Comparison of ENCODE assay signal across 8 cellular contexts in the genomic region with DNA sequence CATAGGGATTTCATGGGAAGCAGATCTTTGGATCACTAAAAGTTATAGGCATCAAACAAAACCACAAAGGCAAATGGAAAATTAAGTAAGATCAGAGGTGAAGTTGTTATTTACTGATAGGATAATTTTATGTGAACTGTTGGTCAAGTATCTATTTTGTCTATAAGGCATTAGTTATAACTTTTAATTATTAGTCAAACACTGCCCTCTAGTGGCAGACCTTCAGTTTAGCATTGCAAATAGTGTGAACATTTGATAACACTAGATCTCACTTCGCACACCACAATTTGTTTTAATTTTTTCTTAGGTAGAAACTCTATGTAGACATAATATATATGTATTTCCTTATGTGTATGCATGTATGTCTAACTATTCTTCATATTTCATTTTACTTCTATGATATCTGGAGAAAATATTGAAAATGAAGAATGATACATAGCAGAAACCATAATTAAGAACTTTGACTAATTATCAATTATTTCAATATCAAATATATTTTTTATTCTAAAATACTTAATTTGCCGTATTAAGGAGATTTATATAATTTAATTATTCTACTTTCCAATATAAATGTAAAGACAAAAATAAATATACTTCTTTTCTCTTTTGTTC.
DNase-seq lines count a peak whose midpoint lies in the region; ATAC-seq, FAIRE-seq and TF ChIP-seq lines count a peak whose summit lies in the region.

No MANE protein-coding gene starts in this region.

- H2AFZ ChIP-seq in Karpas-422 (ENCODE audit: low read length) (no peak overlapping the region), fibroblast of lung (ENCODE audit: low read length) (no peak overlapping the region)

- no peak overlapping the region for H3K27ac ChIP-seq in Karpas-422 (ENCODE audit: low read length)
- H3K27ac ChIP-seq in fibroblast of lung (ENCODE audit: insufficient read depth, low read length): no peak overlapping the region

- ATAC-seq in GM21825 (IDR thresholded peaks at IDR 0.05; ENCODE audit: unreplicated experiment) (peak; percentile 84), T-helper 17 cell (no peak)

- no peak overlapping the region for H3K27ac Mint-ChIP-seq in T-helper 17 cell

- TF ChIP-seq CTCF in fibroblast of lung (conservative IDR thresholded peaks at IDR 0.05 in 1 of 2, IDR thresholded peaks at IDR 0.05 in 1 of 2; ENCODE audit: low read depth in 1 of 2, low read length in 2 of 2): peak; percentile 52 to 63

- H3K27me3 Mint-ChIP-seq in T-helper 17 cell: no peaks in the 10 kb centered on the region

- H3K4me2 ChIP-seq in Karpas-422 (ENCODE audit: low read depth, low read length, poor library complexity, severe bottlenecking) (no peak overlapping the region), fibroblast of lung (ENCODE audit: extremely low read depth, insufficient read depth, low read length) (no peak overlapping the region)

- H3K4me1 ChIP-seq in Karpas-422 (ENCODE audit: low read length) (no peaks in the 10 kb centered on the region), fibroblast of lung (ENCODE audit: control insufficient read depth, extremely low read depth, insufficient read depth, low read length) (no peaks in the 10 kb centered on the region)

- no peak overlapping the region for H3K4me3 Mint-ChIP-seq in T-helper 17 cell

- no peaks in the 10 kb centered on the region for H3K9me2 ChIP-seq in Karpas-422 (replicated peaks; ENCODE audit: insufficient read depth, low read length)

- H3K4me3 ChIP-seq in Karpas-422 (ENCODE audit: low read length): no peak overlapping the region
- no peak overlapping the region for H3K4me3 ChIP-seq in fibroblast of lung (replicated peaks in 1 of 4; ENCODE audit: control extremely low read depth in 1 of 4, insufficient read depth in 1 of 4, low read depth in 3 of 4, low read length in 4 of 4)

- H3K9me3 ChIP-seq in Karpas-422 (ENCODE audit: low read length) (no peaks in the 10 kb centered on the region), fibroblast of lung (ENCODE audit: control insufficient read depth, insufficient read depth, low read depth, low read length) (no peaks in the 10 kb centered on the region), T-helper 17 cell (ENCODE audit: control insufficient read depth, low read length, poor library complexity, severe bottlenecking) (no peaks in the 10 kb centered on the region)

- no peaks in the 10 kb centered on the region for H3K36me3 Mint-ChIP-seq in T-helper 17 cell (ENCODE audit: low read depth)

- H3K27me3 ChIP-seq in Karpas-422 (ENCODE audit: low read length) (no peaks in the 10 kb centered on the region), fibroblast of lung (ENCODE audit: control insufficient read depth, insufficient read depth, low read length) (no peaks in the 10 kb centered on the region)

- H3K9ac ChIP-seq in Karpas-422 (ENCODE audit: low read length): no peak overlapping the region
- no peak overlapping the region for H3K9ac ChIP-seq in fibroblast of lung (ENCODE audit: insufficient read depth, low read length)

- peak; percentile 84 for DNase-seq in Karpas-422
- peak; percentile 0 to 17 for DNase-seq in SHP77 (lab: John Stamatoyannopoulos, UW)
- peak; percentile 17 to 55 for DNase-seq in fibroblast of lung (ENCODE audit: low read depth in 2 of 2)
- peak; percentile 40 for DNase-seq in putamen (ENCODE audit: low spot score)
- no peak for DNase-seq in T-helper 17 cell

- H3K36me3 ChIP-seq in Karpas-422 (ENCODE audit: insufficient read depth, low read length) (no peaks in the 10 kb centered on the region), fibroblast of lung (ENCODE audit: control insufficient read depth, insufficient read depth, low read length) (no peaks in the 10 kb centered on the region)

- H3K79me2 ChIP-seq in Karpas-422 (ENCODE audit: low read length): no peaks in the 10 kb centered on the region
- H3K79me2 ChIP-seq in fibroblast of lung (ENCODE audit: control insufficient read depth, insufficient read depth, low read length): no peaks in the 10 kb centered on the region

- FAIRE-seq in A204.1 (lab: Jason Lieb, UNC): peak; percentile 96
- FAIRE-seq in G401.6 (lab: Jason Lieb, UNC): peak; percentile 94

- H4K20me1 ChIP-seq in Karpas-422 (ENCODE audit: insufficient read depth, low read depth, low read length): no peaks in the 10 kb centered on the region
- H4K20me1 ChIP-seq in fibroblast of lung (ENCODE audit: control insufficient read depth, extremely low read depth, insufficient read depth, low read length): no peaks in the 10 kb centered on the region

- H3K4me1 Mint-ChIP-seq in T-helper 17 cell: no peaks in the 10 kb centered on the region

Comparison
In these comparisons a context has a peak if more than half of its experiments do, and no peak if none do; other contexts are left out.
1. DNase-seq: peak in Karpas-422 (single experiment), SHP77 (2 of 2), fibroblast of lung (2 of 2) and putamen (single experiment); none in T-helper 17 cell (0 of 3).